ENCODE assay signal across 1 cellular context in genomic region chr6:117605169-117605826, GRCh38.
TF ChIP-seq lines count a peak whose summit lies in the region.

No MANE protein-coding gene starts in this region.

TF ChIP-seq in HepG2, 621 proteins besides CTCF, POLR2A, EP300 and RAD21 (continued from another document and continues in another):
- no peak for TF ChIP-seq ZNF646 (CRISPR knock-in tag; IDR thresholded peaks at IDR 0.05)
- no peak for TF ChIP-seq ZNF768 (CRISPR knock-in tag; IDR thresholded peaks at IDR 0.05)
- 0 out of 2 replicates have a peak, but pooled peaks have one; percentile 29 for TF ChIP-seq IRF2 (CRISPR knock-in tag; IDR thresholded peaks at IDR 0.05)
- no peak for TF ChIP-seq DNMT3B (CRISPR knock-in tag; conservative IDR thresholded peaks at IDR 0.05)
- peak; percentile 82; the same call in 1 of the 2 replicates for TF ChIP-seq TSC22D2 (CRISPR knock-in tag; IDR thresholded peaks at IDR 0.05; ENCODE audit: borderline replicate concordance)
- no peak for TF ChIP-seq ZNF414 (CRISPR knock-in tag; IDR thresholded peaks at IDR 0.05)
- no peak for TF ChIP-seq NCOR1 (IDR thresholded peaks at IDR 0.05; ENCODE audit: borderline replicate concordance, low read length)
- TF ChIP-seq MYC (CRISPR knock-in tag; IDR thresholded peaks at IDR 0.05; ENCODE audit: borderline replicate concordance), result no peak
- TF ChIP-seq ZFP1 (CRISPR knock-in tag; IDR thresholded peaks at IDR 0.05), result 0 out of 2 replicates have a peak, but pooled peaks have one; percentile 22
- TF ChIP-seq PITX1 (CRISPR knock-in tag; IDR thresholded peaks at IDR 0.05), result no peak
- TF ChIP-seq ZBTB7B (CRISPR knock-in tag; IDR thresholded peaks at IDR 0.05), result no peak
- TF ChIP-seq MXD1 (CRISPR knock-in tag; IDR thresholded peaks at IDR 0.05), result no peak
- TF ChIP-seq JARID2 (CRISPR knock-in tag; IDR thresholded peaks at IDR 0.05; ENCODE audit: insufficient replicate concordance), result no peak
- no peak for TF ChIP-seq ZNF367 (CRISPR knock-in tag; IDR thresholded peaks at IDR 0.05; ENCODE audit: borderline replicate concordance)
- TF ChIP-seq SIX4 (CRISPR knock-in tag; IDR thresholded peaks at IDR 0.05), result no peak
- TF ChIP-seq ZNF251 (CRISPR knock-in tag; IDR thresholded peaks at IDR 0.05), result no peak
- TF ChIP-seq GPBP1L1 (CRISPR knock-in tag; IDR thresholded peaks at IDR 0.05), result no peak
- no peak for TF ChIP-seq MTERF4 (CRISPR knock-in tag; IDR thresholded peaks at IDR 0.05)
- TF ChIP-seq ISL2 (CRISPR knock-in tag; IDR thresholded peaks at IDR 0.05), result 0 out of 2 replicates have a peak, but pooled peaks have one; percentile 33
- TF ChIP-seq NCOA5 (CRISPR knock-in tag; IDR thresholded peaks at IDR 0.05), result no peak
- peak in 1 of 2 experiments; percentile 79; a peak in 2 of 4 replicates for TF ChIP-seq KLF16 (CRISPR knock-in tag; IDR thresholded peaks at IDR 0.05)
- no peak for TF ChIP-seq ZNF720 (CRISPR knock-in tag; IDR thresholded peaks at IDR 0.05)
- peak; percentile 41 for TF ChIP-seq SAP130 (CRISPR knock-in tag; IDR thresholded peaks at IDR 0.05; ENCODE audit: low read depth)
- TF ChIP-seq SMAD3 (CRISPR knock-in tag; IDR thresholded peaks at IDR 0.05), result peak; percentile 75; the same call in 1 of the 2 replicates
- no peak for TF ChIP-seq SOX13 (IDR thresholded peaks at IDR 0.05)
- TF ChIP-seq SOX13 (CRISPR knock-in tag; conservative IDR thresholded peaks at IDR 0.05 in 1 of 2, IDR thresholded peaks at IDR 0.05 in 1 of 2), result no peak
- 0 out of 2 replicates have a peak, but pooled peaks have one; percentile 23 for TF ChIP-seq KAT8 (CRISPR knock-in tag; IDR thresholded peaks at IDR 0.05)
- no peak for TF ChIP-seq TMF1 (CRISPR knock-in tag; IDR thresholded peaks at IDR 0.05; ENCODE audit: low read depth)
- TF ChIP-seq MTA3 (CRISPR knock-in tag; IDR thresholded peaks at IDR 0.05), result no peak
- 0 out of 2 replicates have a peak, but pooled peaks have one; percentile 26 for TF ChIP-seq ZNF205 (CRISPR knock-in tag; IDR thresholded peaks at IDR 0.05)
- no peak for TF ChIP-seq ZNF501 (CRISPR knock-in tag; IDR thresholded peaks at IDR 0.05)
- TF ChIP-seq CHD4 (IDR thresholded peaks at IDR 0.05; ENCODE audit: borderline replicate concordance, low read length), result no peak
- TF ChIP-seq NFE2L2 (IDR thresholded peaks at IDR 0.05; ENCODE audit: low read length), result peak; percentile 69
- TF ChIP-seq SP5 (CRISPR knock-in tag; IDR thresholded peaks at IDR 0.05; ENCODE audit: borderline replicate concordance, low read depth), result no peak
- 0 out of 2 replicates have a peak, but pooled peaks have one; percentile 33 for TF ChIP-seq HOXA5 (CRISPR knock-in tag; IDR thresholded peaks at IDR 0.05)
- peak; percentile 47; the same call in 1 of the 2 replicates for TF ChIP-seq GATAD1 (CRISPR knock-in tag; IDR thresholded peaks at IDR 0.05)
- TF ChIP-seq ZFP36 (IDR thresholded peaks at IDR 0.05; ENCODE audit: borderline replicate concordance, low read depth, low read length, partially characterized antibody), result no peak
- no peak for TF ChIP-seq ZNF660 (CRISPR knock-in tag; IDR thresholded peaks at IDR 0.05; ENCODE audit: borderline replicate concordance, low read depth)
- TF ChIP-seq ZMAT5 (CRISPR knock-in tag; IDR thresholded peaks at IDR 0.05; ENCODE audit: borderline replicate concordance, low read depth), result no peak
- TF ChIP-seq THAP11 (CRISPR knock-in tag; IDR thresholded peaks at IDR 0.05), result peak; percentile 25; the same call in 1 of the 2 replicates
- TF ChIP-seq ELF3 (CRISPR knock-in tag; IDR thresholded peaks at IDR 0.05), result 0 out of 2 replicates have a peak, but pooled peaks have one; percentile 24
- TF ChIP-seq CEBPG (CRISPR knock-in tag; IDR thresholded peaks at IDR 0.05), result peak; percentile 34; the same call in 1 of the 2 replicates
- 0 out of 2 replicates have a peak, but pooled peaks have one; percentile 17 for TF ChIP-seq FOXP4 (CRISPR knock-in tag; IDR thresholded peaks at IDR 0.05)
- TF ChIP-seq TBP (CRISPR knock-in tag; IDR thresholded peaks at IDR 0.05), result no peak
- 0 out of 2 replicates have a peak, but pooled peaks have one; percentile 57 for TF ChIP-seq ZNF580 (CRISPR knock-in tag; IDR thresholded peaks at IDR 0.05; ENCODE audit: borderline replicate concordance, low read depth)
- 0 out of 2 replicates have a peak, but pooled peaks have one; percentile 36 for TF ChIP-seq KAT7 (CRISPR knock-in tag; IDR thresholded peaks at IDR 0.05; ENCODE audit: borderline replicate concordance)
- TF ChIP-seq STAT5B (CRISPR knock-in tag; IDR thresholded peaks at IDR 0.05), result no peak
- TF ChIP-seq THAP8 (CRISPR knock-in tag; IDR thresholded peaks at IDR 0.05; ENCODE audit: borderline replicate concordance), result no peak
- TF ChIP-seq YEATS2 (CRISPR knock-in tag; IDR thresholded peaks at IDR 0.05; ENCODE audit: borderline replicate concordance), result peak; percentile 65; the same call in 1 of the 2 replicates
- no peak for TF ChIP-seq TCF12 (IDR thresholded peaks at IDR 0.05)
- no peak for TF ChIP-seq TCF12 (CRISPR knock-in tag; IDR thresholded peaks at IDR 0.05)
- no peak for TF ChIP-seq ZC3H13 (CRISPR knock-in tag; IDR thresholded peaks at IDR 0.05)
- TF ChIP-seq POLR2G (IDR thresholded peaks at IDR 0.05; ENCODE audit: low read depth, low read length), result no peak
- no peak for TF ChIP-seq NR2C2 (CRISPR knock-in tag; IDR thresholded peaks at IDR 0.05; ENCODE audit: borderline replicate concordance)
- TF ChIP-seq KMT2B (CRISPR knock-in tag; IDR thresholded peaks at IDR 0.05), result 0 out of 2 replicates have a peak, but pooled peaks have one; percentile 44
- TF ChIP-seq HMG20A (CRISPR knock-in tag; IDR thresholded peaks at IDR 0.05; ENCODE audit: borderline replicate concordance), result 0 out of 2 replicates have a peak, but pooled peaks have one; percentile 27
- TF ChIP-seq FOXJ3 (CRISPR knock-in tag; IDR thresholded peaks at IDR 0.05; ENCODE audit: borderline replicate concordance), result 0 out of 2 replicates have a peak, but pooled peaks have one; percentile 13
- TF ChIP-seq ZNF780A (CRISPR knock-in tag; IDR thresholded peaks at IDR 0.05), result no peak
- no peak for TF ChIP-seq ZNF770 (CRISPR knock-in tag; IDR thresholded peaks at IDR 0.05)
- no peak for TF ChIP-seq ZNF24 (IDR thresholded peaks at IDR 0.05)
